In the genomic region with DNA sequence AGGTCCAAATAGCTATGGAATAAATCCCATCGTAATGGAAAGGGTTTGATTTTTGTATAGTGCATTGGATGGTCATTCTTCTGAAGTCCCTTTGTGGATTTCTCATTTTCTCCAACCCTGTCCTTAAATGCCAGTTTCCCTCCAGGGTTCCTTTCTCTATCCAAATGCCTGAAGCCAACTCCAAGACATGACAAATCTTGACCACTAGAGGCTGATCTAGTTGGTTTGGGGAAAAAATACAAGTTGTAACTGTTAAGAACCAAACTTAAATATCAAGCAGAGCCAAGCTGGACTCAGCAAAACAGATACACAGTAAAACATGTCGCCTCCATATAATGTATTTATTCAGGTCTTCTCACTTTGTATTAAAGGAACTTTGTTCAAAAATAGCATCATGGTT, we compare ENCODE assay signal across 11 cellular contexts. TPM values are rescaled to one million over a fixed set of nuclear protein-coding genes. Genes with fewer than 3 reads are reported as not detected.
DNase-seq lines count a peak whose midpoint lies in the region; ATAC-seq, FAIRE-seq and TF ChIP-seq lines count a peak whose summit lies in the region.
"Had no signal": no experiment of that assay in that cellular context is flagged by ENCODE, and none has a peak within 500 bp of the region (broad histone marks: within the 10 kb centered on the region; RNA-seq: fewer than 3 reads in every experiment).

No MANE protein-coding gene starts in this region.

- no peaks in the 10 kb centered on the region for H3K9me3 Mint-ChIP-seq in activated CD4-positive, alpha-beta memory T cell treated with anti-CD3 and anti-CD28 coated beads for 36 hours
- H3K9me3 Mint-ChIP-seq in activated T-cell treated with anti-CD3 and anti-CD28 coated beads, Interleukin-2, amount 50 U/mL, for 72 hours = no peaks in the 10 kb centered on the region

- H3K4me2 ChIP-seq in hepatocyte = no peak overlapping the region

- DNase-seq in AG09319 (ENCODE audit: extremely low read depth, low read depth) (no peak), GM13977 (ENCODE audit: low spot score) (no peak), hepatocyte (ENCODE audit: low spot score) (no peak), frontal cortex (ENCODE audit: low spot score in 2 of 2) (no peak), DMS79 (lab: John Stamatoyannopoulos, UW) (no peak)
- no peak for DNase-seq in activated CD4-positive, alpha-beta memory T cell treated with anti-CD3 and anti-CD28 coated beads for 36 hours
- DNase-seq in activated T-cell treated with anti-CD3 and anti-CD28 coated beads, Interleukin-2, amount 50 U/mL, for 72 hours = no peak
- DNase-seq: activated effector memory CD4-positive, alpha-beta T cell treated with anti-CD3 and anti-CD28 coated beads, Interleukin-2, amount 50 U/mL, for 16 hours; NCI-H345; T1000 had no signal

- H3K36me3 Mint-ChIP-seq in activated CD4-positive, alpha-beta memory T cell treated with anti-CD3 and anti-CD28 coated beads for 36 hours = no peaks in the 10 kb centered on the region
- no peaks in the 10 kb centered on the region for H3K36me3 Mint-ChIP-seq in activated T-cell treated with anti-CD3 and anti-CD28 coated beads, Interleukin-2, amount 50 U/mL, for 72 hours (ENCODE audit: insufficient read depth in 2 of 2)

- H3K4me3 Mint-ChIP-seq in activated CD4-positive, alpha-beta memory T cell treated with anti-CD3 and anti-CD28 coated beads for 36 hours = no peak overlapping the region
- H3K4me3 Mint-ChIP-seq in activated T-cell treated with anti-CD3 and anti-CD28 coated beads, Interleukin-2, amount 50 U/mL, for 72 hours = no peak overlapping the region

- H3K79me2 ChIP-seq in hepatocyte = no peaks in the 10 kb centered on the region

- H3K27ac Mint-ChIP-seq in activated CD4-positive, alpha-beta memory T cell treated with anti-CD3 and anti-CD28 coated beads for 36 hours = no peak overlapping the region
- H3K27ac Mint-ChIP-seq in activated T-cell treated with anti-CD3 and anti-CD28 coated beads, Interleukin-2, amount 50 U/mL, for 72 hours = no peak overlapping the region

- intact Hi-C loops in activated CD4-positive, alpha-beta memory T cell treated with anti-CD3 and anti-CD28 coated beads for 36 hours (cut with micrococcal nuclease) = no loop called here

- no peaks in the 10 kb centered on the region for H4K20me1 ChIP-seq in hepatocyte (ENCODE audit: insufficient read depth, poor library complexity, severe bottlenecking)

- no peaks in the 10 kb centered on the region for H3K36me3 ChIP-seq in hepatocyte (replicated peaks; ENCODE audit: insufficient read depth, low read depth)

- peak; percentile 50 for TF ChIP-seq CTCF in AG09319 (IDR thresholded peaks at IDR 0.05; ENCODE audit: low read depth, low read length)
- TF ChIP-seq CTCF in GM13977 (IDR thresholded peaks at IDR 0.05; ENCODE audit: extremely low read depth, insufficient read depth, missing control alignments) = peak; percentile 12
- peak; percentile 43 for TF ChIP-seq CTCF in WI38 (IDR thresholded peaks at IDR 0.05; ENCODE audit: low read depth, low read length)
- peak; percentile 32 for TF ChIP-seq CTCF in hepatocyte (IDR thresholded peaks at IDR 0.05; ENCODE audit: poor library complexity)

- POLR2A ChIA-PET in activated CD4-positive, alpha-beta memory T cell treated with anti-CD3 and anti-CD28 coated beads for 36 hours (lab: Charles Lee) = no interaction called here

- H3K27me3 Mint-ChIP-seq in activated CD4-positive, alpha-beta memory T cell treated with anti-CD3 and anti-CD28 coated beads for 36 hours = peaks cover 11% of the 10 kb centered on the region
- H3K27me3 Mint-ChIP-seq in activated T-cell treated with anti-CD3 and anti-CD28 coated beads, Interleukin-2, amount 50 U/mL, for 72 hours (ENCODE audit: low read depth) = peaks cover 11% of the 10 kb centered on the region

- no peak overlapping the region for H2AFZ ChIP-seq in hepatocyte

- H3K9me3 ChIP-seq in hepatocyte (ENCODE audit: low read depth) = no peaks in the 10 kb centered on the region

- H3K9me2 ChIP-seq in hepatocyte (replicated peaks; ENCODE audit: insufficient read depth) = no peaks in the 10 kb centered on the region

- H3K4me1 Mint-ChIP-seq in activated CD4-positive, alpha-beta memory T cell treated with anti-CD3 and anti-CD28 coated beads for 36 hours (ENCODE audit: low read depth) = no peaks in the 10 kb centered on the region
- no peaks in the 10 kb centered on the region for H3K4me1 Mint-ChIP-seq in activated T-cell treated with anti-CD3 and anti-CD28 coated beads, Interleukin-2, amount 50 U/mL, for 72 hours (ENCODE audit: low read depth)

- ATAC-seq in activated T-cell treated with anti-CD3 and anti-CD28 coated beads, Interleukin-2, amount 50 U/mL, for 72 hours (replicated peaks in 1 of 2) = no peak

- CTCF ChIA-PET in activated CD4-positive, alpha-beta memory T cell treated with anti-CD3 and anti-CD28 coated beads for 36 hours (lab: Charles Lee) = interaction anchor here (0.7 to 0.9 kb wide), 2 partner anchors 10 to 106 kb away, joined by 3 read pairs; no protein-coding TSS in a partner anchor

- in situ Hi-C loops in GM13977 (cut with MboI; ENCODE audit: low pct_unique_long_range_greater_than_20kb, low sequenced_read_pairs, unreplicated experiment) = no loop called here

- H3K4me1 ChIP-seq in hepatocyte (ENCODE audit: insufficient read depth) = no peaks in the 10 kb centered on the region

- no peaks in the 10 kb centered on the region for H3K27me3 ChIP-seq in hepatocyte

- no peak overlapping the region for H3K4me3 ChIP-seq in WI38 (ENCODE audit: low read depth, low read length)
- no peak overlapping the region for H3K4me3 ChIP-seq in hepatocyte

- 72% methylated on average over 2 of the region's 2 CpGs for WGBS in hepatocyte (ENCODE audit: low lambda C conversion rate, missing lambda C conversion rate)

- no peak for FAIRE-seq in frontal cortex (lab: Jason Lieb, UNC)

- H3K27ac ChIP-seq in hepatocyte = no peak overlapping the region

RNA-seq across cellular contexts. Expression of a gene that starts 28.7 kb away (rescaled TPM):
- total RNA-seq in hepatocyte (6.8 and 10.3 TPM in 2 replicates), frontal cortex (69.7 TPM)
- polyA plus RNA-seq in hepatocyte = 5.4 and 9.9 TPM in 2 replicates
- total RNA-seq in activated CD4-positive, alpha-beta memory T cell treated with anti-CD3 and anti-CD28 coated beads for 36 hours = 1 to 10 TPM in 1 of 2 experiments, under 1 TPM in 1; 0.31 to 1.7 TPM
- total RNA-seq in activated T-cell treated with anti-CD3 and anti-CD28 coated beads, Interleukin-2, amount 50 U/mL, for 72 hours = under 1 TPM; 0.35 to 0.50 TPM
